18 cellular contexts compared by ENCODE assay signal in the genomic region with DNA sequence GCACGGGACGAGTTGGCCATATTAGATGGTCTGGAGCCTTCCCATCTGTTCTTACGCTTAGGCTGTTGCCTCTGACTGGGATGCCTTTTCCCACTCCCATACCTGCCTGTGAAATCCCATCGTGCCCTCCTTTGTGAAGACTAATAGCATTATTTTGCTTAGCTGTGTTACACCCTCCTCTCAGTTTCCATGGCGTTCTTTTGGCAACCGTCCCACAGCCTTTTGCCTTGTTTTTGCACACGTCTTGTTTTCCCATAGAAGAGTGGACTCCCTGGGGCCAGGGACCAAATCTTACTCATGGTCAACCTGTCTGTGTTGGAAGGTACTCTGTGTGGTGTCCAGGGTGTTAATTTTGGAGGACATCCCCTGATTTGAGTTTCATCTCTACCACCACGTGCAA.
"Had no signal": no experiment of that assay in that cellular context is flagged by ENCODE, and none has a peak within 500 bp of the region (broad histone marks: within the 10 kb centered on the region; RNA-seq: fewer than 3 reads in every experiment).

No MANE protein-coding gene starts in this region.

- H3K36me3 ChIP-seq: adrenal gland, gastrocnemius medialis, heart right ventricle, neural progenitor cell, ovary, right lobe of liver, suprapubic skin had no signal

- H3K27ac ChIP-seq: adrenal gland, gastrocnemius medialis, heart right ventricle, neural progenitor cell, ovary, right lobe of liver, suprapubic skin had no signal

- H3K4me1 ChIP-seq: adrenal gland, gastrocnemius medialis, heart right ventricle, neural progenitor cell, right lobe of liver had no signal

- ATAC-seq: activated CD8-positive, alpha-beta T cell treated with anti-CD3 and anti-CD28 coated beads, Interleukin-2, amount 10 ng/mL, durations not matched to agents 7 days and 5 days; gastrocnemius medialis; heart right ventricle; right lobe of liver; stimulated activated naive CD8-positive, alpha-beta T cell treated with anti-CD3 and anti-CD28 coated beads, Interleukin-15, Interleukin-2, amounts not matched to agents 100 U/mL and 50 U/mL, for 24 hours had no signal

- H3K4me3 ChIP-seq: adrenal gland, gastrocnemius medialis, heart right ventricle, neural progenitor cell, ovary, right lobe of liver, smooth muscle cell, suprapubic skin had no signal

- H3K4me2 ChIP-seq: neural progenitor cell, smooth muscle cell had no signal

- H3K9me3 ChIP-seq: adrenal gland, gastrocnemius medialis, heart right ventricle, ovary, right lobe of liver, suprapubic skin had no signal

- DNase-seq: activated CD4-positive, alpha-beta T cell treated with anti-CD3 and anti-CD28 coated beads, Interleukin-2, amount 10 ng/mL, durations not matched to agents 24 days and 14 days; activated CD4-positive, CD25-positive, alpha-beta regulatory T cell; activated CD8-positive, alpha-beta memory T cell treated with anti-CD3 and anti-CD28 coated beads, Interleukin-2, amount 50 U/mL, for 4 hours; activated CD8-positive, alpha-beta T cell treated with anti-CD3 and anti-CD28 coated beads, Interleukin-2, amount 10 ng/mL, durations not matched to agents 7 days and 5 days; activated effector memory CD4-positive, alpha-beta T cell treated with anti-CD3 and anti-CD28 coated beads, Interleukin-2, amount 50 U/mL, for 16 hours; activated T-cell treated with anti-CD3 and anti-CD28 coated beads, Interleukin-2, amount 50 U/mL, for 48 hours; adrenal gland; erythroblast; gastrocnemius medialis; heart right ventricle; left colon; ovary; right lobe of liver; stimulated activated naive CD8-positive, alpha-beta T cell treated with anti-CD3 and anti-CD28 coated beads, Interleukin-15, Interleukin-2, amounts not matched to agents 100 U/mL and 50 U/mL, for 24 hours; trophoblast cell had no signal

- H3K9ac ChIP-seq: neural progenitor cell had no signal

- H3K27me3 ChIP-seq: adrenal gland, gastrocnemius medialis, neural progenitor cell, ovary, right lobe of liver, suprapubic skin had no signal
